ENCODE assay signal across 15 cellular contexts in genomic region chr22:15563461-15563860, GRCh38. TPM values are rescaled to one million over a fixed set of nuclear protein-coding genes. Genes with fewer than 3 reads are reported as not detected.
"Had no signal": no experiment of that assay in that cellular context is flagged by ENCODE, and none has a peak within 500 bp of the region (broad histone marks: within the 10 kb centered on the region; RNA-seq: fewer than 3 reads in every experiment).

No MANE protein-coding gene starts in this region.

RNA-seq across cellular contexts. Expression of gene OR11H1, which starts 35.5 kb away (rescaled TPM):
- total RNA-seq: activated B cell treated with CpG ODN at 0.5 μM for 24 hours; activated CD4-positive, alpha-beta memory T cell treated with anti-CD3 and anti-CD28 coated beads for 36 hours; activated CD4-positive, alpha-beta memory T cell treated with anti-CD3 and anti-CD28 coated beads, Interleukin-2, amount 10 ng/mL, durations not matched to agents 7 days and 5 days; activated CD4-positive, alpha-beta T cell treated with anti-CD3 and anti-CD28 coated beads for 36 hours; activated CD4-positive, alpha-beta T cell treated with anti-CD3 and anti-CD28 coated beads, Interleukin-2, amount 10 ng/mL, durations not matched to agents 24 days and 14 days; activated CD4-positive, alpha-beta T cell treated with anti-CD3 and anti-CD28 coated beads, Interleukin-2, amount 10 ng/mL, durations not matched to agents 7 days and 5 days; activated CD8-positive, alpha-beta memory T cell treated with anti-CD3 and anti-CD28 coated beads for 36 hours; activated CD8-positive, alpha-beta memory T cell treated with anti-CD3 and anti-CD28 coated beads, Interleukin-2, amount 10 ng/mL, durations not matched to agents 7 days and 5 days; activated CD8-positive, alpha-beta T cell treated with anti-CD3 and anti-CD28 coated beads for 36 hours; activated CD8-positive, alpha-beta T cell treated with anti-CD3 and anti-CD28 coated beads, Interleukin-2, amount 10 ng/mL, durations not matched to agents 7 days and 5 days; T-cell; T-helper 1 cell treated with Interleukin-12 subunit alpha and Interleukin-12 subunit beta and Interleukin-4 antibody, amounts not matched to agents 30 ng/mL and 1 ng/mL, for 36 hours; T-helper 17 cell; T-helper 2 cell treated with Interferon-gamma antibody and Interleukin-4, amounts not matched to agents 100 ng/mL and 5 ng/mL, for 36 hours; WTC11 had no signal
